ENCODE assay signal across 15 cellular contexts in the genomic region with DNA sequence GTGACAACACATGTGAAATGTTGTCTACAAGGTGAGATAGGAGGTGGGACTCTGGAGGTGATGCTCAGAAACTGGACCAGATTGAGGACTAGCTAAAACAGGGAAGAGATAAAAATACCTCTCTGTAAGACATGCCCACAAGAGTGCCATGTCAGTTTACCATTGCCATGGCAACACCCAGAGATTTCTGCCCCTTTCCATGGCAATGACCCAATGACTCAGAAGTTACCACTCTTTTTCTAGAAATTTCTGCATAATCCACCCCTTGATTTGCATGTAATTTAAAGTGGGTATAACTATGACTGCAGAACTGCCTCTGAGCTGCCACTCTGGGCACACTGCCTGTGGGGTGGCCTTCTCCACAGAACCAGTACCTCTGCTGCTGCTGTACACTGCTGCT. TPM values are rescaled to one million over a fixed set of nuclear protein-coding genes. Genes with fewer than 3 reads are reported as not detected.
DNase-seq lines count a peak whose midpoint lies in the region; ATAC-seq lines count a peak whose summit lies in the region.
"Had no signal": no experiment of that assay in that cellular context is flagged by ENCODE, and none has a peak within 500 bp of the region (broad histone marks: within the 10 kb centered on the region; RNA-seq: fewer than 3 reads in every experiment).

No MANE protein-coding gene starts in this region.

- H3K4me3 Mint-ChIP-seq in CD8-positive, alpha-beta memory T cell: peak overlapping the region in 3 of 7 donors; percentile 38 to 58 (median 48)
- H3K4me3 Mint-ChIP-seq: neural progenitor cell had no signal

- no peaks in the 10 kb centered on the region for H3K79me1 ChIP-seq in mesendoderm (ENCODE audit: low read length)

- no peak overlapping the region for H4K8ac ChIP-seq in mesendoderm (ENCODE audit: low read depth, low read length)

- H3K9me3 ChIP-seq in CD8-positive, alpha-beta memory T cell (ENCODE audit: low read length): no peaks in the 10 kb centered on the region
- H3K9me3 ChIP-seq: heart right ventricle, sigmoid colon, tibial artery had no signal

- no peak overlapping the region for H2BK15ac ChIP-seq in mesendoderm (replicated peaks; ENCODE audit: low read depth)

- CTCF ChIA-PET in CD8-positive, alpha-beta memory T cell (lab: Charles Lee): interaction anchor here (1.3 to 11.8 kb wide), 5 partner anchors 11 to 28 kb away, joined by 3 to 95 read pairs (median 20); partner anchors contain the start of gene CEMIP2

- no peaks in the 10 kb centered on the region for H3K79me2 ChIP-seq in mesendoderm (ENCODE audit: control insufficient read depth, insufficient read depth, low read length)

- no peak for DNase-seq in CD8-positive, alpha-beta memory T cell
- DNase-seq in activated CD4-positive, CD25-positive, alpha-beta regulatory T cell treated with anti-CD3 and anti-CD28 coated beads, Interleukin-2, amount 50 U/mL, for 72 hours: peak; percentile 39
- DNase-seq in mesendoderm (peak; percentile 33), dedifferentiated amniotic fluid mesenchymal stem cell (ENCODE audit: extremely low spot score) (no peak), ACHN (no peak)
- DNase-seq: Calu3, heart right ventricle, NCI-H1436, NCI-H510A treated with DMSO at 0.1 percent for 48 hours, sigmoid colon, tibial artery had no signal

- no peaks in the 10 kb centered on the region for H3K27me3 ChIP-seq in CD8-positive, alpha-beta memory T cell (ENCODE audit: insufficient read depth, low read length, poor library complexity, severe bottlenecking)
- H3K27me3 ChIP-seq in mesendoderm (ENCODE audit: insufficient read depth, low read length, poor library complexity): no peaks in the 10 kb centered on the region
- H3K27me3 ChIP-seq: heart right ventricle, neural progenitor cell, sigmoid colon, tibial artery had no signal

- H3K27ac Mint-ChIP-seq in CD8-positive, alpha-beta memory T cell: peak overlapping the region; percentile 43 to 92 (median 87)
- H3K27ac Mint-ChIP-seq: neural progenitor cell had no signal

- H3K56ac ChIP-seq in mesendoderm (ENCODE audit: low read length): no peak overlapping the region

- H3K4me2 ChIP-seq in mesendoderm (ENCODE audit: low read length): no peak overlapping the region
- H3K4me2 ChIP-seq: neural progenitor cell had no signal

- H3K9me3 Mint-ChIP-seq in CD8-positive, alpha-beta memory T cell: no peaks in the 10 kb centered on the region

- H2BK5ac ChIP-seq in mesendoderm (ENCODE audit: low read length): no peak overlapping the region

- ATAC-seq in GM18520 (IDR thresholded peaks at IDR 0.05; ENCODE audit: unreplicated experiment): peak; percentile 21
- ATAC-seq in HG03196 (IDR thresholded peaks at IDR 0.05; ENCODE audit: unreplicated experiment): no peak
- ATAC-seq: heart right ventricle, left lobe of liver had no signal

- H3K9ac ChIP-seq in mesendoderm (ENCODE audit: low read length): no peak overlapping the region
- H3K9ac ChIP-seq: neural progenitor cell had no signal

- no peak overlapping the region for H4K5ac ChIP-seq in mesendoderm (ENCODE audit: low read length)

- no peak overlapping the region for H2AK5ac ChIP-seq in mesendoderm (ENCODE audit: low read length)

- H3K36me3 ChIP-seq in CD8-positive, alpha-beta memory T cell (ENCODE audit: insufficient read depth, low read length): no peaks in the 10 kb centered on the region
- H3K36me3 ChIP-seq in mesendoderm (ENCODE audit: control insufficient read depth, insufficient read depth, low read length): no peaks in the 10 kb centered on the region
- H3K36me3 ChIP-seq: heart right ventricle, neural progenitor cell, sigmoid colon, tibial artery had no signal

- no peak overlapping the region for H3K4ac ChIP-seq in mesendoderm (ENCODE audit: low read depth, low read length)

- H3K36me3 Mint-ChIP-seq in CD8-positive, alpha-beta memory T cell: peaks cover 0 to 3% (median 0%) of the 10 kb centered on the region in 3 donors
- H3K36me3 Mint-ChIP-seq: neural progenitor cell had no signal

- no peak overlapping the region for H2BK120ac ChIP-seq in mesendoderm (ENCODE audit: low read depth, low read length)

- POLR2A ChIA-PET in CD8-positive, alpha-beta memory T cell (lab: Charles Lee): interaction anchor here (3.3 kb wide), 1 partner anchor 13 kb away, joined by 19 read pairs; no protein-coding TSS in a partner anchor

- no peak overlapping the region for H3K23ac ChIP-seq in mesendoderm (ENCODE audit: low read length)

- no peaks in the 10 kb centered on the region for H3K27me3 Mint-ChIP-seq in CD8-positive, alpha-beta memory T cell

- peaks cover 60% of the 10 kb centered on the region for H3K4me1 ChIP-seq in CD8-positive, alpha-beta memory T cell (ENCODE audit: insufficient read depth, low read length)
- H3K4me1 ChIP-seq in mesendoderm (ENCODE audit: control insufficient read depth, low read depth, low read length): no peaks in the 10 kb centered on the region
- H3K4me1 ChIP-seq: neural progenitor cell, sigmoid colon, tibial artery had no signal

- no peak overlapping the region for H3K27ac ChIP-seq in CD8-positive, alpha-beta memory T cell (ENCODE audit: low read depth, low read length)
- H3K27ac ChIP-seq in mesendoderm (ENCODE audit: low read depth, low read length): no peak overlapping the region
- H3K27ac ChIP-seq: neural progenitor cell, sigmoid colon, tibial artery had no signal

- no peak overlapping the region for H3K18ac ChIP-seq in mesendoderm (ENCODE audit: low read length)

- H3K4me1 Mint-ChIP-seq in CD8-positive, alpha-beta memory T cell: peaks cover 48 to 61% (median 59%) of the 10 kb centered on the region in 3 donors

- in situ Hi-C loops in ACHN (cut with HindIII; ENCODE audit: low pct_ligation_motif_present, low pct_unique_long_range_greater_than_20kb, low sequenced_read_pairs): no loop called here

- peak overlapping the region; percentile 38 for H3K4me3 ChIP-seq in CD8-positive, alpha-beta memory T cell (ENCODE audit: low read length)
- H3K4me3 ChIP-seq in mesendoderm (ENCODE audit: low read length): no peak overlapping the region
- H3K4me3 ChIP-seq: heart right ventricle, neural progenitor cell, sigmoid colon, tibial artery had no signal

RNA-seq across cellular contexts. Expression of gene CEMIP2, which starts 28.1 kb away (rescaled TPM):
- total RNA-seq in CD8-positive, alpha-beta memory T cell: 10 to 100 TPM; 74.1 to 75.5 TPM
- 8.8 TPM for polyA plus RNA-seq in CD8-positive, alpha-beta memory T cell
- 48.1 TPM for polyA plus RNA-seq in mesendoderm (2013, experiment 1 of 2)
- 48.6 TPM for polyA plus RNA-seq in mesendoderm (2013, experiment 2 of 2)

Comparison
In these comparisons a context has a peak if more than half of its experiments do, and no peak if none do; other contexts are left out.
1. DNase-seq: peak in activated CD4-positive, CD25-positive, alpha-beta regulatory T cell treated with anti-CD3 and anti-CD28 coated beads, Interleukin-2, amount 50 U/mL, for 72 hours (single experiment) and mesendoderm (single experiment); none in CD8-positive, alpha-beta memory T cell (0 of 5), dedifferentiated amniotic fluid mesenchymal stem cell (single experiment) and ACHN (single experiment).